8 cellular contexts compared by ENCODE assay signal in the genomic region with DNA sequence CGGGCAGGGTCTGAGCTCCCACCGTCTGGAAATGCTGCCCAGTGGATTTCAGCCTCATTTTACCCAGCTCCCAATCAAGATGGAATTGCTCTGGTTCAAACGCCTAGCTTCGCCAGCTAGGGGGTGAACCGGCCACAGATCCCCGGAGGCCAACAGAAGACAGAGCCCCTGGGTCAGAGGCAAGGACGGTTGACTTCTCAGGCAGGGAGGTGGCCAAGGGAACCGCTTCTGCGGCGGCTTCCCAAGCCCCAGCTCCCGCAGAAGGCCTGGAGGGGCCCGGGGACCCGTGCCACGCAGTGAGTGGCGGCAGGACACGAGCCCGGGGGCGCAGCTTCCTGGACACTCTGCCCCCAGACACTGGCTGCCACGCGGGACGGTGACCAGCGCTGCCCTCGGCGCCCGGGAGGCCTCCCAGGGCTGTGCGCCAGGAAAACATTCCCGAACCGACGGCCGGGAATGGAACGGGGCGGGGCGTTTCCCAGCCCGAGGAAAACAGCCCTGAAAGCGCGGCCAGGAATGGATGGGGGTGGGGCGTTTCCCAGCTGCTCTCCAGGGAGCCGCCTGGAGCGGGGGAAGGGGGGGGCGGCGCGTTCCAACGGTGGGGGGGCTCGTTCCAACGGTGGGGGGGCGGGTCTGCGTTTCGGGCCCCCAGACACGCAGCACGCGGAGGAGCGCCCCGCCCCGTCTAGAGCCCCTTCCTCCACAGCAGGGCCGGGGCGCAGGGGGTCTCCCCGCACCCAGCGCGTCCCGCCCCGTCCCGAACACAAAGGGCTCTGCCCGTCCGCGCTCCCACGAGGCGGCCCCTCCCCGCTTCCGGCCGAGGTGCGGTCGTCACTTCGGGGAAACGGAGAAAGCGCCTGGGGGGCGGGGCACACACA. TPM values are rescaled to one million over a fixed set of nuclear protein-coding genes. Genes with fewer than 3 reads are reported as not detected.
DNase-seq lines count a peak whose midpoint lies in the region; ATAC-seq and TF ChIP-seq lines count a peak whose summit lies in the region.

No MANE protein-coding gene starts in this region.

- POLR2A ChIA-PET in GM10248 (lab: Yijun Ruan, JAX), result interaction anchor here (0.6 to 1.6 kb wide), 5 partner anchors 17 to 151 kb away, joined by 3 to 9 read pairs (median 5); no protein-coding TSS in a partner anchor

- 0 to 2% methylated on average over 6 to 65 of the region's 76 CpGs for whole genome bisulfite sequencing in testis, 2 donors

- H3K4me3 ChIP-seq in testis, result peak overlapping the region; percentile 40 to 45

- H3K36me3 Mint-ChIP-seq in activated naive CD4-positive, alpha-beta T cell treated with anti-CD3 and anti-CD28 coated beads, Interleukin-2, amount 50 U/mL, for 72 hours, result peaks cover 0 to 6% of the 10 kb centered on the region in 2 donors
- no peaks in the 10 kb centered on the region for H3K36me3 Mint-ChIP-seq in osteocyte (ENCODE audit: unreplicated experiment)

- TF ChIP-seq CTCF in GM10248 (IDR thresholded peaks at IDR 0.05; ENCODE audit: control extremely low read depth, extremely low read depth, low read depth, missing control alignments) (no peak), osteocyte (IDR thresholded peaks at IDR 0.05) (no peak), testis (IDR thresholded peaks at IDR 0.05) (no peak)

- intact Hi-C loops in testis (cut with DNase I; ENCODE audit: low total_unique reads), result loop anchor here (10.0 kb wide), 1 partner anchor 61 kb away; a partner anchor contains a TSS

- peak overlapping the region; percentile 18 for H3K4me3 Mint-ChIP-seq in osteocyte (ENCODE audit: unreplicated experiment)

- in situ Hi-C loops in SK-MEL-5 (cut with HindIII; ENCODE audit: low pct_unique_long_range_greater_than_20kb, low sequenced_read_pairs), result no loop called here

- H3K27me3 ChIP-seq in testis, result no peaks in the 10 kb centered on the region

- H3K4me1 ChIP-seq in testis, result peaks cover 28% of the 10 kb centered on the region

- H3K4me1 Mint-ChIP-seq in osteocyte (ENCODE audit: unreplicated experiment), result peaks cover 33% of the 10 kb centered on the region

- H3K9me3 ChIP-seq in testis, result no peaks in the 10 kb centered on the region

- TF ChIP-seq POLR2A in testis (IDR thresholded peaks at IDR 0.05), result no peak

- no peaks in the 10 kb centered on the region for H3K36me3 ChIP-seq in testis (ENCODE audit: low read depth, missing control alignments)

- peak; percentile 74 for ATAC-seq in HG03521 (IDR thresholded peaks at IDR 0.05; ENCODE audit: unreplicated experiment)
- ATAC-seq in activated naive CD4-positive, alpha-beta T cell treated with anti-CD3 and anti-CD28 coated beads, Interleukin-2, amount 50 U/mL, for 72 hours, result peak; percentile 77 to 84

- peak overlapping the region; percentile 94 to 98 for H3K27ac Mint-ChIP-seq in activated naive CD4-positive, alpha-beta T cell treated with anti-CD3 and anti-CD28 coated beads, Interleukin-2, amount 50 U/mL, for 72 hours
- H3K27ac Mint-ChIP-seq in osteocyte (ENCODE audit: unreplicated experiment), result peak overlapping the region; percentile 96

- H3K27me3 Mint-ChIP-seq in osteocyte (ENCODE audit: unreplicated experiment), result no peaks in the 10 kb centered on the region

- H3K9me3 Mint-ChIP-seq in activated naive CD4-positive, alpha-beta T cell treated with anti-CD3 and anti-CD28 coated beads, Interleukin-2, amount 50 U/mL, for 72 hours, result no peaks in the 10 kb centered on the region
- H3K9me3 Mint-ChIP-seq in osteocyte (ENCODE audit: unreplicated experiment), result no peaks in the 10 kb centered on the region

- H3K27ac ChIP-seq in testis, result peak overlapping the region; percentile 98 to 99

- DNase-seq in GM10248 (ENCODE audit: extremely low spot score) (peak; percentile 89), SK-MEL-5 (ENCODE audit: low read depth, low spot score) (peak; percentile 89), globus pallidus (ENCODE audit: low spot score) (peak; percentile 69), osteocyte (ENCODE audit: extremely low spot score, unreplicated experiment) (peak; percentile 98), testis (peak; percentile 91), cerebellum (ENCODE audit: low spot score) (no peak)
- peak; percentile 89 to 91 for DNase-seq in activated naive CD4-positive, alpha-beta T cell treated with anti-CD3 and anti-CD28 coated beads, Interleukin-2, amount 50 U/mL, for 72 hours (ENCODE audit: low spot score in 2 of 2)

- CTCF ChIA-PET in GM10248 (lab: Yijun Ruan, JAX), result interaction anchor here (0.8 to 2.3 kb wide), 13 partner anchors 8 to 148 kb away, joined by 3 to 18 read pairs (median 4); a partner anchor contains a TSS

RNA-seq across cellular contexts. Expression of a gene that starts 13.5 kb away (rescaled TPM):
- 1.1 and 1.4 TPM in 2 replicates for total RNA-seq in SK-MEL-5 (2014; rRNA removed; shearing (Covaris generic))
- 1.4 and 4.8 TPM in 2 replicates for polyA plus RNA-seq in SK-MEL-5 (2015; cell fraction: cytosol; rRNA removed)
- polyA plus RNA-seq in SK-MEL-5 (2015; cell fraction: nucleus; rRNA removed), result 17.1 and 88.5 TPM in 2 replicates
- total RNA-seq in activated naive CD4-positive, alpha-beta T cell treated with anti-CD3 and anti-CD28 coated beads, Interleukin-2, amount 50 U/mL, for 72 hours, result 10 to 100 TPM in 1 of 2 donors, 1 to 10 TPM in 1; 6.6 to 13.6 TPM
- total RNA-seq in osteocyte (61.0 and 63.3 TPM in 2 replicates), testis (10 to 100 TPM in 1 of 2 donors, 1 to 10 TPM in 1; 7.2 to 10.1 TPM), cerebellum (59.2 TPM)
- polyA plus RNA-seq in testis (ENCODE audit: insufficient read depth, low read depth, low replicate concordance), result 4.3 TPM

RNA-seq across cellular contexts. Expression of a gene that starts 35.2 kb away (rescaled TPM):
- total RNA-seq in SK-MEL-5 (2014; rRNA removed; shearing (Covaris generic)), result 30.3 and 40.0 TPM in 2 replicates
- polyA plus RNA-seq in SK-MEL-5 (2015; cell fraction: cytosol; rRNA removed), result 115 and 191 TPM in 2 replicates
- 13.4 and 25.1 TPM in 2 replicates for polyA plus RNA-seq in SK-MEL-5 (2015; cell fraction: nucleus; rRNA removed)
- 100 to 1,000 TPM in 1 of 2 donors, 10 to 100 TPM in 1; 51.8 to 139 TPM for total RNA-seq in activated naive CD4-positive, alpha-beta T cell treated with anti-CD3 and anti-CD28 coated beads, Interleukin-2, amount 50 U/mL, for 72 hours
- 1,725 and 1,814 TPM in 2 replicates for total RNA-seq in osteocyte
- 100 to 1,000 TPM; 256 to 459 TPM for total RNA-seq in testis
- 717 TPM for polyA plus RNA-seq in testis (ENCODE audit: insufficient read depth, low read depth, low replicate concordance)
- 19.1 TPM for total RNA-seq in cerebellum

RNA-seq across cellular contexts. Expression of a gene that starts 38.2 kb away (rescaled TPM):
- total RNA-seq in SK-MEL-5 (2014; rRNA removed; shearing (Covaris generic)), result not detected in 2 replicates
- polyA plus RNA-seq in SK-MEL-5 (2015; cell fraction: cytosol; rRNA removed), result 0.07 TPM in 1 of 2 replicates, not detected in the other
- not detected in 2 replicates for polyA plus RNA-seq in SK-MEL-5 (2015; cell fraction: nucleus; rRNA removed)
- total RNA-seq in activated naive CD4-positive, alpha-beta T cell treated with anti-CD3 and anti-CD28 coated beads, Interleukin-2, amount 50 U/mL, for 72 hours, result under 1 TPM in 1 of 2 donors, not detected in 1; 0.12 TPM
- total RNA-seq in osteocyte (0.40 and 0.50 TPM in 2 replicates), testis (1 to 10 TPM; 1.6 to 3.1 TPM), cerebellum (0.73 TPM)
- polyA plus RNA-seq in testis (ENCODE audit: insufficient read depth, low read depth, low replicate concordance), result 1.2 TPM

RNA-seq across cellular contexts. Expression of a gene that starts 42.0 kb away (rescaled TPM):
- 0.32 and 0.79 TPM in 2 replicates for total RNA-seq in SK-MEL-5 (2014; rRNA removed; shearing (Covaris generic))
- polyA plus RNA-seq in SK-MEL-5 (2015; cell fraction: cytosol; rRNA removed), result 0.23 and 0.33 TPM in 2 replicates
- polyA plus RNA-seq in SK-MEL-5 (2015; cell fraction: nucleus; rRNA removed), result 1.2 TPM in 1 of 2 replicates, not detected in the other
- 100 to 1,000 TPM in 1 of 2 donors, 10 to 100 TPM in 1; 91.3 to 436 TPM for total RNA-seq in activated naive CD4-positive, alpha-beta T cell treated with anti-CD3 and anti-CD28 coated beads, Interleukin-2, amount 50 U/mL, for 72 hours
- total RNA-seq in osteocyte, result 352 and 355 TPM in 2 replicates
- total RNA-seq in testis, result 10 to 100 TPM; 63.1 to 93.3 TPM
- polyA plus RNA-seq in testis (ENCODE audit: insufficient read depth, low read depth, low replicate concordance), result 146 TPM
- 33.8 TPM for total RNA-seq in cerebellum

RNA-seq across cellular contexts. Expression of a gene that starts 48.2 kb away (rescaled TPM):
- 4.2 and 8.0 TPM in 2 replicates for total RNA-seq in SK-MEL-5 (2014; rRNA removed; shearing (Covaris generic))
- polyA plus RNA-seq in SK-MEL-5 (2015; cell fraction: cytosol; rRNA removed), result 13.3 and 23.9 TPM in 2 replicates
- 3.2 TPM in 1 of 2 replicates, not detected in the other for polyA plus RNA-seq in SK-MEL-5 (2015; cell fraction: nucleus; rRNA removed)
- total RNA-seq in activated naive CD4-positive, alpha-beta T cell treated with anti-CD3 and anti-CD28 coated beads, Interleukin-2, amount 50 U/mL, for 72 hours, result 100 to 1,000 TPM; 385 to 785 TPM
- total RNA-seq in osteocyte (671 and 698 TPM in 2 replicates), testis (100 to 1,000 TPM; 119 to 169 TPM), cerebellum (4.5 TPM)
- polyA plus RNA-seq in testis (ENCODE audit: insufficient read depth, low read depth, low replicate concordance), result 283 TPM
